Comparison of ENCODE assay signal across 8 cellular contexts in genomic region chr1:203271018-203271743, GRCh38. TPM values are rescaled to one million over a fixed set of nuclear protein-coding genes. Genes with fewer than 3 reads are reported as not detected.
A peak's percentile ranks its signal among the peaks of the same experiment; 100 is the strongest.
DNase-seq lines count a peak whose midpoint lies in the region; ATAC-seq and FAIRE-seq lines count a peak whose summit lies in the region.

No MANE protein-coding gene starts in this region.

- peak overlapping the region; percentile 37 for H3K27ac ChIP-seq in naive thymus-derived CD4-positive, alpha-beta T cell (ENCODE audit: low read depth, low read length)

- H3K27me3 ChIP-seq in naive thymus-derived CD4-positive, alpha-beta T cell (ENCODE audit: control insufficient read depth in 2 of 2, insufficient read depth in 2 of 2, low read length in 2 of 2): no peaks in the 10 kb centered on the region

- POLR2A ChIA-PET in naive thymus-derived CD4-positive, alpha-beta T cell (lab: Charles Lee): interaction anchor here (1.0 to 31.3 kb wide), 8 partner anchors 17 to 355 kb away, joined by 3 to 1812 read pairs (median 9); partner anchors contain the start of genes ATP2B4 and BTG2

- no peaks in the 10 kb centered on the region for H3K36me3 Mint-ChIP-seq in naive thymus-derived CD4-positive, alpha-beta T cell

- DNase-seq in NCI-H748 (lab: John Stamatoyannopoulos, UW; ENCODE audit: unreplicated experiment): peak; percentile 5
- DNase-seq in NCI-H748 treated with DMSO at 0.1 percent for 48 hours (lab: John Stamatoyannopoulos, UW): no peak
- DNase-seq in NCI-H187 treated with DMSO at 0.1 percent for 48 hours (lab: John Stamatoyannopoulos, UW): peak; percentile 77
- peak; percentile 68 for DNase-seq in ecto neural progenitor cell (ENCODE audit: low spot score)
- peak in 8 of 9 donors; percentile 62 to 82 (median 78) for DNase-seq in naive thymus-derived CD4-positive, alpha-beta T cell
- peak; percentile 55 for DNase-seq in urothelium cell line (ENCODE audit: low spot score)
- no peak for DNase-seq in LoVo (ENCODE audit: low spot score)

- CTCF ChIA-PET in naive thymus-derived CD4-positive, alpha-beta T cell (lab: Charles Lee): interaction anchor here (0.8 to 15.6 kb wide), 10 partner anchors 16 to 365 kb away, joined by 4 to 480 read pairs (median 68); partner anchors contain the start of genes BTG2 and OPTC

- H3K36me3 ChIP-seq in naive thymus-derived CD4-positive, alpha-beta T cell (ENCODE audit: control insufficient read depth in 2 of 3, insufficient read depth in 3 of 3, low read length in 3 of 3): no peaks in the 10 kb centered on the region

- no peaks in the 10 kb centered on the region for H3K27me3 Mint-ChIP-seq in naive thymus-derived CD4-positive, alpha-beta T cell

- H3K4me1 Mint-ChIP-seq in naive thymus-derived CD4-positive, alpha-beta T cell: peaks cover 20 to 61% (median 54%) of the 10 kb centered on the region in 7 donors

- peak; percentile 40 to 50 for ATAC-seq in activated CD4-positive, CD25-positive, alpha-beta regulatory T cell treated with anti-CD3 and anti-CD28 coated beads, Interleukin-2, amount 50 U/mL, for 24 hours
- ATAC-seq in naive thymus-derived CD4-positive, alpha-beta T cell: peak; percentile 71

- peaks cover 16 to 49% of the 10 kb centered on the region in 2 donors for H3K4me1 ChIP-seq in naive thymus-derived CD4-positive, alpha-beta T cell (ENCODE audit: control insufficient read depth in 2 of 2, insufficient read depth in 2 of 2, low read length in 2 of 2)

- H3K4me3 Mint-ChIP-seq in naive thymus-derived CD4-positive, alpha-beta T cell: peak overlapping the region in 1 of 10 donors; percentile 24

- H3K9me3 ChIP-seq in naive thymus-derived CD4-positive, alpha-beta T cell (ENCODE audit: control insufficient read depth in 2 of 3, low read length in 3 of 3): no peaks in the 10 kb centered on the region

- peak overlapping the region in 8 of 9 donors; percentile 40 to 93 (median 86) for H3K27ac Mint-ChIP-seq in naive thymus-derived CD4-positive, alpha-beta T cell

- no peak overlapping the region for H3K4me3 ChIP-seq in naive thymus-derived CD4-positive, alpha-beta T cell (ENCODE audit: low read length)

- intact Hi-C loops in naive thymus-derived CD4-positive, alpha-beta T cell (cut with micrococcal nuclease): loop anchor here in 1 of 2 donors (1.0 to 10.0 kb wide), 2 partner anchors 216 to 494 kb away; partner anchors contain the start of gene LAX1

- FAIRE-seq in urothelium cell line (lab: Jason Lieb, UNC): no peak

- H3K9me3 Mint-ChIP-seq in naive thymus-derived CD4-positive, alpha-beta T cell: no peaks in the 10 kb centered on the region

RNA-seq across cellular contexts. Expression of gene BTG2, which starts 34.1 kb away (rescaled TPM):
- total RNA-seq in naive thymus-derived CD4-positive, alpha-beta T cell: 100 to 1,000 TPM; 141 to 654 (median 241) TPM
- polyA plus RNA-seq in naive thymus-derived CD4-positive, alpha-beta T cell: 100 to 1,000 TPM; 118 to 211 TPM

RNA-seq across cellular contexts. Expression of gene CHIT1, which starts 41.7 kb away (rescaled TPM):
- 1 to 10 TPM in 4 of 5 experiments, under 1 TPM in 1; 0.76 to 2.2 (median 1.1) TPM for total RNA-seq in naive thymus-derived CD4-positive, alpha-beta T cell
- polyA plus RNA-seq in naive thymus-derived CD4-positive, alpha-beta T cell: not detected

Comparison
In these comparisons a context has a peak if more than half of its experiments do, and no peak if none do; other contexts are left out.
1. DNase-seq: peak in NCI-H748 (single experiment), NCI-H187 treated with DMSO at 0.1 percent for 48 hours (single experiment), ecto neural progenitor cell (single experiment), naive thymus-derived CD4-positive, alpha-beta T cell (8 of 9) and urothelium cell line (single experiment); none in NCI-H748 treated with DMSO at 0.1 percent for 48 hours (single experiment) and LoVo (single experiment).